22 cellular contexts compared by ENCODE assay signal in genomic region chr5:133238426-133239205, GRCh38.
A peak's percentile ranks its signal among the peaks of the same experiment; 100 is the strongest.
DNase-seq lines count a peak whose midpoint lies in the region; ATAC-seq, FAIRE-seq and TF ChIP-seq lines count a peak whose summit lies in the region.
"Had no signal": no experiment of that assay in that cellular context is flagged by ENCODE, and none has a peak within 500 bp of the region (broad histone marks: within the 10 kb centered on the region; RNA-seq: fewer than 3 reads in every experiment).

No MANE protein-coding gene starts in this region.

- no peak for FAIRE-seq in K562 (lab: Jason Lieb, UNC)
- FAIRE-seq in urothelium cell line (lab: Jason Lieb, UNC) = peak; percentile 99
- FAIRE-seq: G401.6, GM19239, H54 had no signal

- H2AFZ ChIP-seq in K562 (ENCODE audit: low read depth, low read length) = no peak overlapping the region
- H2AFZ ChIP-seq in neural progenitor cell (replicated peaks) = no peak overlapping the region
- no peak overlapping the region for H2AFZ ChIP-seq in GM23338

- H3F3A ChIP-seq in neural progenitor cell (ENCODE audit: low read depth) = no peaks in the 10 kb centered on the region
- no peaks in the 10 kb centered on the region for H3F3A ChIP-seq in GM23338 (replicated peaks; ENCODE audit: low read depth)

- peaks cover 27% of the 10 kb centered on the region for H3K4me1 Mint-ChIP-seq in neural progenitor cell
- peaks cover 8% of the 10 kb centered on the region for H3K4me1 Mint-ChIP-seq in GM23338

- DNase-seq in Right ventricle myocardium inferior (ENCODE audit: missing footprints) = peak; percentile 22
- no peak for DNase-seq in right atrium auricular region (ENCODE audit: low spot score)
- no peak for DNase-seq in K562 (ENCODE audit: extremely low read depth in 1 of 4, low spot score in 3 of 4)
- no peak for DNase-seq in neural progenitor cell (ENCODE audit: low spot score)
- DNase-seq in urothelium cell line (ENCODE audit: low spot score) = no peak
- DNase-seq in GM23338 (ENCODE audit: low spot score) = no peak
- no peak for DNase-seq in stimulated activated CD4-positive, alpha-beta T cell treated with anti-CD3 and anti-CD28 coated beads, Interleukin-4, amount 100 ng/mL, for 4 hours
- DNase-seq: 8988T; CD8-positive, alpha-beta memory T cell; NCI-H1092 treated with DMSO at 0.1 percent for 48 hours; NCI-H1436 treated with DMSO at 0.1 percent for 48 hours; NCI-H2029; NCI-H2227 treated with DMSO at 0.1 percent for 48 hours; NCI-H510A treated with DMSO at 0.1 percent for 48 hours; SHP77 treated with DMSO at 0.1 percent for 48 hours; SK-N-SH had no signal

- H3K36me3 Mint-ChIP-seq in neural progenitor cell = no peaks in the 10 kb centered on the region
- H3K36me3 Mint-ChIP-seq in GM23338 (ENCODE audit: low read depth) = no peaks in the 10 kb centered on the region
- H3K36me3 Mint-ChIP-seq: CD8-positive, alpha-beta memory T cell had no signal

- ATAC-seq in Right ventricle myocardium inferior (no peak), K562 (no peak), GM23338 (no peak), GM21737 (IDR thresholded peaks at IDR 0.05; ENCODE audit: unreplicated experiment) (no peak)

- H3K27ac Mint-ChIP-seq in neural progenitor cell (peak overlapping the region; percentile 30), GM23338 (no peak overlapping the region)
- H3K27ac Mint-ChIP-seq: CD8-positive, alpha-beta memory T cell had no signal

- no peaks in the 10 kb centered on the region for H3K79me2 ChIP-seq in K562 (ENCODE audit: control insufficient read depth, insufficient read depth, low read length)
- no peaks in the 10 kb centered on the region for H3K79me2 ChIP-seq in neural progenitor cell (ENCODE audit: low read depth)
- no peaks in the 10 kb centered on the region for H3K79me2 ChIP-seq in GM23338 (replicated peaks; ENCODE audit: insufficient read depth)

- no peaks in the 10 kb centered on the region for H3K36me3 ChIP-seq in right atrium auricular region
- no peaks in the 10 kb centered on the region for H3K36me3 ChIP-seq in K562 (ENCODE audit: control insufficient read depth, insufficient read depth, low read length)
- no peaks in the 10 kb centered on the region for H3K36me3 ChIP-seq in neural progenitor cell
- H3K36me3 ChIP-seq in GM23338 (ENCODE audit: insufficient read depth) = no peaks in the 10 kb centered on the region

- H3K4me3 ChIP-seq in right atrium auricular region (no peak overlapping the region), K562 (no peak overlapping the region), neural progenitor cell (no peak overlapping the region), GM23338 (no peak overlapping the region)

- H3K9me3 Mint-ChIP-seq in neural progenitor cell = peaks cover 5% of the 10 kb centered on the region
- peaks cover 11% of the 10 kb centered on the region; the same call in 1 of the 3 replicates for H3K9me3 Mint-ChIP-seq in GM23338
- H3K9me3 Mint-ChIP-seq: CD8-positive, alpha-beta memory T cell had no signal

- H3K9me3 ChIP-seq in right atrium auricular region (no peaks in the 10 kb centered on the region), K562 (replicated peaks; ENCODE audit: control insufficient read depth, insufficient read depth, low read depth, low read length) (no peaks in the 10 kb centered on the region; the same call in 1 of the 2 replicates), neural progenitor cell (ENCODE audit: low read depth) (no peaks in the 10 kb centered on the region)
- H3K9me3 ChIP-seq: SK-N-SH had no signal

- H3K9ac ChIP-seq in K562 (ENCODE audit: insufficient read depth in 1 of 2, low read depth in 2 of 2, low read length in 2 of 2) (no peak overlapping the region), neural progenitor cell (no peak overlapping the region)
- H3K9ac ChIP-seq: KMS-11, SK-N-SH had no signal

- H3K9me2 ChIP-seq in GM23338 (ENCODE audit: insufficient read depth) = no peaks in the 10 kb centered on the region
- H3K9me2 ChIP-seq: SK-N-SH had no signal

- H3K4me2 ChIP-seq in K562 (ENCODE audit: insufficient read depth, low read length) (no peak overlapping the region), neural progenitor cell (no peak overlapping the region), GM23338 (no peak overlapping the region)
- H3K4me2 ChIP-seq: KMS-11, SK-N-SH had no signal

- peaks cover 0 to 4% of the 10 kb centered on the region in 2 donors for H3K4me1 ChIP-seq in right atrium auricular region
- H3K4me1 ChIP-seq in K562 (replicated peaks in 1 of 2; ENCODE audit: control insufficient read depth in 2 of 2, insufficient read depth in 2 of 2, low read length in 2 of 2) = peaks cover 19 to 25% of the 10 kb centered on the region in 2 experiments
- no peaks in the 10 kb centered on the region for H3K4me1 ChIP-seq in neural progenitor cell
- H3K4me1 ChIP-seq in GM23338 (ENCODE audit: insufficient read depth) = no peaks in the 10 kb centered on the region

- 82% methylated on average over 21 of the region's 35 CpGs for WGBS in K562 (ENCODE audit: insufficient coverage, low coverage, missing lambda C conversion rate)

- in situ Hi-C loops in K562 (cut with MboI) = no loop called here

- H3K27me3 ChIP-seq in right atrium auricular region (no peaks in the 10 kb centered on the region), K562 (ENCODE audit: control insufficient read depth in 2 of 2, insufficient read depth in 2 of 2, low read length in 2 of 2) (peaks cover 0 to 7% of the 10 kb centered on the region in 2 experiments; a peak in 1 of 5 replicates), neural progenitor cell (no peaks in the 10 kb centered on the region), GM23338 (ENCODE audit: insufficient read depth) (no peaks in the 10 kb centered on the region)

- no peak for TF ChIP-seq EP300 in K562 (IDR thresholded peaks at IDR 0.05; ENCODE audit: low read length)

- CTCF ChIA-PET in K562 (lab: Yijun Ruan, JAX; ENCODE audit: low intra/inter-chr PET ratio) = no interaction called here

- H3K27me3 Mint-ChIP-seq in neural progenitor cell (ENCODE audit: insufficient read depth, low read depth) (peaks cover 7% of the 10 kb centered on the region), GM23338 (ENCODE audit: insufficient read depth, low read depth, poor library complexity) (peaks cover 4% of the 10 kb centered on the region)

- no peak for TF ChIP-seq RAD21 in K562 (CRISPR knock-in tag; conservative IDR thresholded peaks at IDR 0.05 in 1 of 2, IDR thresholded peaks at IDR 0.05 in 1 of 2)

- TF ChIP-seq CTCF in right atrium auricular region (IDR thresholded peaks at IDR 0.05) = no peak
- no peak for TF ChIP-seq CTCF in K562 (IDR thresholded peaks at IDR 0.05 in 2 of 3, conservative IDR thresholded peaks at IDR 0.05 in 1 of 3; ENCODE audit: insufficient read depth in 2 of 3, low read depth in 1 of 3, low read length in 3 of 3)
- TF ChIP-seq CTCF in neural progenitor cell (IDR thresholded peaks at IDR 0.05) = no peak
- TF ChIP-seq CTCF in GM23338 (conservative IDR thresholded peaks at IDR 0.05; ENCODE audit: low read depth in 2 of 2) = no peak

- intact Hi-C loops in Right ventricle myocardium inferior (cut with DNase I) (no loop called here), K562 (cut with micrococcal nuclease) (no loop called here)

- no TSS peak for BruUV-seq in K562 (replicated peaks; lab: Mats Ljungman, UMichigan)

- no peak for TF ChIP-seq POLR2A in K562 (conservative IDR thresholded peaks at IDR 0.05)

- no peaks in the 10 kb centered on the region for H3K9me1 ChIP-seq in K562 (ENCODE audit: control insufficient read depth, insufficient read depth, low read length)

- H3K4me3 Mint-ChIP-seq in neural progenitor cell = no peak overlapping the region
- H3K4me3 Mint-ChIP-seq in GM23338 = no peak overlapping the region
- H3K4me3 Mint-ChIP-seq: CD8-positive, alpha-beta memory T cell had no signal

- H4K20me1 ChIP-seq in K562 (replicated peaks; ENCODE audit: control insufficient read depth, insufficient read depth, low read length) = no peaks in the 10 kb centered on the region; the same call in 1 of the 2 replicates
- H4K20me1 ChIP-seq in neural progenitor cell (ENCODE audit: low read depth) = no peaks in the 10 kb centered on the region
- H4K20me1 ChIP-seq in GM23338 (replicated peaks; ENCODE audit: insufficient read depth) = no peaks in the 10 kb centered on the region

- H3K27ac ChIP-seq in right atrium auricular region = no peak overlapping the region
- H3K27ac ChIP-seq in K562 (ENCODE audit: extremely low read depth, low read depth, low read length) = no peak overlapping the region
- H3K27ac ChIP-seq in neural progenitor cell = no peak overlapping the region
- no peak overlapping the region for H3K27ac ChIP-seq in GM23338 (ENCODE audit: low read depth)
- H3K27ac ChIP-seq: C4-2B, KMS-11 had no signal

- POLR2A ChIA-PET in K562 (lab: Yijun Ruan, JAX) = interaction anchor here (1.1 to 2.0 kb wide), 3 partner anchors 8 to 19 kb away, joined by 3 to 9 read pairs (median 9); no protein-coding TSS in a partner anchor

TF ChIP-seq in K562, 482 proteins besides CTCF, POLR2A, EP300 and RAD21:
- no peak for TF ChIP-seq NCOA4 (IDR thresholded peaks at IDR 0.05; ENCODE audit: partially characterized antibody)
- no peak for TF ChIP-seq CHCHD3 (CRISPR knock-in tag; IDR thresholded peaks at IDR 0.05)
- TF ChIP-seq ETV1 (tag; conservative IDR thresholded peaks at IDR 0.05; ENCODE audit: low read depth) = no peak
- TF ChIP-seq, protein P1, sequence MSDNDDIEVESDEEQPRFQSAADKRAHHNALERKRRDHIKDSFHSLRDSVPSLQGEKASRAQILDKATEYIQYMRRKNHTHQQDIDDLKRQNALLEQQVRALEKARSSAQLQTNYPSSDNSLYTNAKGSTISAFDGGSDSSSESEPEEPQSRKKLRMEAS (CRISPR knock-in tag; IDR thresholded peaks at IDR 0.05) = peak; percentile 43; the same call in 1 of the 2 replicates
- peak in 1 of 2 experiments; percentile 61; a peak in 1 of 4 replicates for TF ChIP-seq KDM1A (IDR thresholded peaks at IDR 0.05)
